Comparison of ENCODE assay signal across 19 cellular contexts in the genomic region with DNA sequence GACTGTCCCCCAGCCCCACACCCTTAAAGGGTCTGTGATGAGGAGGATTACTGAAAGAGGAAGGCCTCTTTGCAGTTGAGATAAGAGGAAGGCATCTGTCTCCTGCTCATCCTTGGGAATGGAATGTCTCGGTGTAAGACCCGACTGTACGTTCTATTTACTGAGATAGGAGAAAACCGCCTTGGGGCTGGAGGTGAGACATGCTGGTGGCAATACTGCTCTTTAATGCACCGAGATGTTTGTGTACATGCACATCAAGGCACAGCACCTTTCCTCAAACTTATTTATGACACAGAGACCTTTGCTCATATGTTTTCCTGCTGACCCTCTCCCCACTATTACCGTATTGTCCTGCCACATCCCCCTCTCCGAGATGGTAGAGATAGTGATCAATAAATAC. TPM values are rescaled to one million over a fixed set of nuclear protein-coding genes. Genes with fewer than 3 reads are reported as not detected.
"Had no signal": no experiment of that assay in that cellular context is flagged by ENCODE, and none has a peak within 500 bp of the region (broad histone marks: within the 10 kb centered on the region; RNA-seq: fewer than 3 reads in every experiment).

No MANE protein-coding gene starts in this region.

RNA-seq across cellular contexts. Expression of gene CFAP126, which starts 45.4 kb away (rescaled TPM):
- total RNA-seq: kidney epithelial cell; left cardiac atrium; left colon; left lobe of liver; left ventricle myocardium inferior; left ventricle myocardium superior; liver; lower leg skin; lung microvascular endothelial cell; mammary epithelial cell; mesenteric fat pad; mesothelial cell of epicardium; mononuclear cell; mucosa of descending colon; mucosa of gallbladder; myocyte; naive thymus-derived CD4-positive, alpha-beta T cell had no signal
- polyA plus RNA-seq: immature natural killer cell; keratinocyte; liver; mammary epithelial cell; naive thymus-derived CD4-positive, alpha-beta T cell had no signal
